ENCODE assay signal across 8 cellular contexts in the genomic region with DNA sequence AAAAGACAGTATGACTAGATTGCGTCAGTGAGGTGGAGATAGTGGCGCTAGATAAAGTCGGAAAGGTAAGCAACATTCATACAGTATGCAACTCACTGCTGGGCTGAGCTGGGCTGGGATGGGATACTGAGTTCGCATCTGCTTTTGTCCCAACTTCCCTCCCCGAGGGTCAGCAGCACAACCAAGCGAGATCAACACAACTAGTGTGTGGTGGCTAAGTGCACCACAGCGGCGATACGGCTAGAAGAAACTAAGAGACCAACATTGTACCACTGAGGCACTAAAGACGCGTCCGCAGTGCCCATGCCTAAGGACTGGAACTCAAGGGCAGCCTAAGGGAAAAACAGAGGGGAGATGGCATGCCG. TPM values are rescaled to one million over a fixed set of nuclear protein-coding genes. Genes with fewer than 3 reads are reported as not detected.
DNase-seq lines count a peak whose midpoint lies in the region; ATAC-seq and TF ChIP-seq lines count a peak whose summit lies in the region.

No MANE protein-coding gene starts in this region.

- H3K4me3 ChIP-seq in fibroblast of villous mesenchyme (ENCODE audit: low read depth, low read length) (peak overlapping the region; percentile 99), retinal pigment epithelial cell (ENCODE audit: low read length) (peak overlapping the region; percentile 97)

- TF ChIP-seq CTCF in fibroblast of villous mesenchyme (IDR thresholded peaks at IDR 0.05; ENCODE audit: insufficient read depth, low read depth, low read length), result no peak
- no peak for TF ChIP-seq CTCF in retinal pigment epithelial cell (conservative IDR thresholded peaks at IDR 0.05; ENCODE audit: low read depth, low read length)
- TF ChIP-seq CTCF in GM13976 (IDR thresholded peaks at IDR 0.05; ENCODE audit: borderline replicate concordance, control extremely low read depth, extremely low read depth, insufficient read depth, missing control alignments), result no peak

- in situ Hi-C loops in GM13976 (cut with MboI; ENCODE audit: low sequenced_read_pairs, unreplicated experiment), result no loop called here

- no peak for DNase-seq in fibroblast of villous mesenchyme (ENCODE audit: low read depth)
- no peak for DNase-seq in retinal pigment epithelial cell (ENCODE audit: low read depth)
- DNase-seq in Ammon's horn (ENCODE audit: low spot score), result no peak
- DNase-seq in NCI-H510A (lab: John Stamatoyannopoulos, UW), result no peak
- no peak for DNase-seq in GM13976 (ENCODE audit: low spot score)
- no peak for DNase-seq in 8988T

- peak; percentile 5 for ATAC-seq in GM19035 (IDR thresholded peaks at IDR 0.05; ENCODE audit: unreplicated experiment)
- peak; percentile 7 for ATAC-seq in SK-N-SH treated with all-trans-retinoic acid at 6 μM for 48 hours

TF ChIP-seq in SK-N-SH treated with all-trans-retinoic acid at 6 μM for 48 hours, 23 proteins besides CTCF, POLR2A, EP300 and RAD21:
- TF ChIP-seq ZFP30 (CRISPR knock-in tag; IDR thresholded peaks at IDR 0.05), result no peak
- no peak for TF ChIP-seq CSDC2 (CRISPR knock-in tag; IDR thresholded peaks at IDR 0.05)
- TF ChIP-seq, protein P1, sequence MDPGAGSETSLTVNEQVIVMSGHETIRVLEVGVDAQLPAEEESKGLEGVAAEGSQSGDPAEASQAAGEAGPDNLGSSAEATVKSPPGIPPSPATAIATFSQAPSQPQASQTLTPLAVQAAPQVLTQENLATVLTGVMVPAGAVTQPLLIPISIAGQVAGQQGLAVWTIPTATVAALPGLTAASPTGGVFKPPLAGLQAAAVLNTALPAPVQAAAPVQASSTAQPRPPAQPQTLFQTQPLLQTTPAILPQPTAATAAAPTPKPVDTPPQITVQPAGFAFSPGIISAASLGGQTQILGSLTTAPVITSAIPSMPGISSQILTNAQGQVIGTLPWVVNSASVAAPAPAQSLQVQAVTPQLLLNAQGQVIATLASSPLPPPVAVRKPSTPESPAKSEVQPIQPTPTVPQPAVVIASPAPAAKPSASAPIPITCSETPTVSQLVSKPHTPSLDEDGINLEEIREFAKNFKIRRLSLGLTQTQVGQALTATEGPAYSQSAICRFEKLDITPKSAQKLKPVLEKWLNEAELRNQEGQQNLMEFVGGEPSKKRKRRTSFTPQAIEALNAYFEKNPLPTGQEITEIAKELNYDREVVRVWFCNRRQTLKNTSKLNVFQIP (CRISPR knock-in tag; IDR thresholded peaks at IDR 0.05; ENCODE audit: borderline replicate concordance, low read depth), result no peak
- TF ChIP-seq GLIS3 (CRISPR knock-in tag; IDR thresholded peaks at IDR 0.05), result no peak
- no peak for TF ChIP-seq OSR1 (CRISPR knock-in tag; IDR thresholded peaks at IDR 0.05)
- TF ChIP-seq ZNF565 (CRISPR knock-in tag; conservative IDR thresholded peaks at IDR 0.05; ENCODE audit: low read depth), result no peak
- no peak for TF ChIP-seq ESRRG (CRISPR knock-in tag; IDR thresholded peaks at IDR 0.05)
- no peak for TF ChIP-seq PPARA (CRISPR knock-in tag; IDR thresholded peaks at IDR 0.05; ENCODE audit: borderline replicate concordance)
- TF ChIP-seq ZFP3 (CRISPR knock-in tag; IDR thresholded peaks at IDR 0.05), result no peak

RNA-seq across cellular contexts. Expression of a gene that starts 0.5 kb away (rescaled TPM):
- total RNA-seq in fibroblast of villous mesenchyme, result 41.5 and 44.8 TPM in 2 replicates

RNA-seq across cellular contexts. Expression of a gene that starts 0.6 kb away (rescaled TPM):
- 60.6 and 69.1 TPM in 2 replicates for total RNA-seq in fibroblast of villous mesenchyme

RNA-seq across cellular contexts. Expression of a gene that starts 19.3 kb away (rescaled TPM):
- 378 and 443 TPM in 2 replicates for total RNA-seq in fibroblast of villous mesenchyme

RNA-seq across cellular contexts. Expression of a gene that starts 44.2 kb away (rescaled TPM):
- total RNA-seq in fibroblast of villous mesenchyme, result 23.2 and 25.5 TPM in 2 replicates

RNA-seq across cellular contexts. Expression of a gene that starts 52.9 kb away (rescaled TPM):
- total RNA-seq in fibroblast of villous mesenchyme, result 64.1 and 82.0 TPM in 2 replicates
